In the genomic region with DNA sequence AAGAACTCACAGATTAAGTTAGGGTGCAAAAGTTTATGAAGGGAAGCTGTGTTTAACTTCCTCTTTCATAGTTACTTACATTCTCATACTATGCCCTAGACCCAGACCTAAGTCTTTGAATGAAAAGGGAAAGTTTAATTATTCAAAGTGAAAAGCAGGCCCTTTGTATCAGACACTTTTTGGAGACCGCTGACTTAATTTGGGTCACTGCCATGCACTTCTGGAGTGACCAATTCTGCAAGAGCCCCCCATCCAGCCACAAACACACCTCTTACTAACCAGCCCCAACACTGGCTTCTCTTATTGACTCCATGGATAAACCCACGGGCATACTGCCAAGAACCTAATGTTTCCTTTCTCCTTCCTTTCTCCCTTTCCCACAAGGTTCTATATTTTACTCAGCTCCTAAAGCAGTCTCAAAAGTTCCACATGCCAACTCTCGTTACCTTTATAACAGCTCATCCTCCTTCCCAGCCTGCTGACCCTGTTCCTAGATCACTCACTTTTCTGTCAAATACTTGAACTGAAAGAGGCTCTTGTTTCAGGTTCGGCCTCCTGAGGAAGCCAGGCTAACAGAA, we compare ENCODE assay signal across 8 cellular contexts. TPM values are rescaled to one million over a fixed set of nuclear protein-coding genes. Genes with fewer than 3 reads are reported as not detected.
DNase-seq lines count a peak whose midpoint lies in the region; ATAC-seq, FAIRE-seq and TF ChIP-seq lines count a peak whose summit lies in the region.

No MANE protein-coding gene starts in this region.

- intact Hi-C loops in A673 (cut with micrococcal nuclease; ENCODE audit: unreplicated experiment) (no loop called here), HepG2 (cut with micrococcal nuclease; ENCODE audit: unreplicated experiment) (no loop called here)

- ATAC-seq in GM18519 (IDR thresholded peaks at IDR 0.05; ENCODE audit: low FRiP score, unreplicated experiment), result peak; percentile 77
- peak; percentile 85 for ATAC-seq in HG02885 (IDR thresholded peaks at IDR 0.05; ENCODE audit: poor library complexity, unreplicated experiment)
- peak; percentile 17 for ATAC-seq in HepG2

- H4K20me1 ChIP-seq in HepG2 (ENCODE audit: insufficient read depth, low read length), result no peaks in the 10 kb centered on the region

- TF ChIP-seq RAD21 in HepG2 (CRISPR knock-in tag; IDR thresholded peaks at IDR 0.05), result no peak

- H3K27ac ChIP-seq in A673 (ENCODE audit: low read depth, low read length, poor library complexity, severe bottlenecking), result no peak overlapping the region
- peak overlapping the region; percentile 57 for H3K27ac ChIP-seq in SK-N-MC
- H3K27ac ChIP-seq in HepG2 (ENCODE audit: extremely low read length, insufficient read depth, low read length), result no peak overlapping the region

- BruUV-seq in A673 (replicated peaks; lab: Mats Ljungman, UMichigan) (no TSS peak), HepG2 (replicated peaks; lab: Mats Ljungman, UMichigan) (no TSS peak)

- FAIRE-seq in HepG2 (lab: Jason Lieb, UNC), result no peak

- H3K9me3 ChIP-seq in A673 (ENCODE audit: low read depth, low read length, poor library complexity, severe bottlenecking) (no peaks in the 10 kb centered on the region), SK-N-MC (ENCODE audit: low read depth, low read length) (no peaks in the 10 kb centered on the region), HepG2 (ENCODE audit: low read length) (no peaks in the 10 kb centered on the region)

- H3K4me1 ChIP-seq in A673 (ENCODE audit: insufficient read depth, low read length, poor library complexity, severe bottlenecking) (peaks cover 4% of the 10 kb centered on the region), HepG2 (ENCODE audit: insufficient read depth, low read length) (no peaks in the 10 kb centered on the region)

- TF ChIP-seq CTCF in A673 (conservative IDR thresholded peaks at IDR 0.05; ENCODE audit: low read depth, low read length) (no peak), HepG2 (CRISPR knock-in tag; IDR thresholded peaks at IDR 0.05) (no peak)

- H3K36me3 ChIP-seq in A673 (ENCODE audit: insufficient read depth, low read length, poor library complexity, severe bottlenecking) (peaks cover 29% of the 10 kb centered on the region), SK-N-MC (ENCODE audit: insufficient read depth, low read length) (peaks cover 39% of the 10 kb centered on the region), HepG2 (replicated peaks in 1 of 2; ENCODE audit: control insufficient read depth in 1 of 2, insufficient read depth in 2 of 2, low read length in 2 of 2) (peaks cover 0 to 16% of the 10 kb centered on the region in 2 experiments; a peak in 2 of 5 replicates)

- in situ Hi-C loops in HepG2 (cut with HindIII; ENCODE audit: extremely low pct_ligation_motif_present, low pct_unique_long_range_greater_than_20kb), result no loop called here

- H2AFZ ChIP-seq in HepG2 (ENCODE audit: low read length), result no peak overlapping the region

- H3K79me2 ChIP-seq in HepG2 (ENCODE audit: insufficient read depth, low read length), result no peaks in the 10 kb centered on the region

- CTCF ChIA-PET in A673 (lab: Charles Lee), result no interaction called here
- CTCF ChIA-PET in HepG2 (lab: Yijun Ruan, JAX; ENCODE audit: low intra/inter-chr PET ratio, low total read pairs), result no interaction called here

- POLR2A ChIA-PET in A673 (lab: Charles Lee; ENCODE audit: low non-redundant PET) (no interaction called here), HepG2 (lab: Yijun Ruan, JAX) (interaction anchor here (1.1 kb wide), 1 partner anchor 35 kb away, joined by 3 read pairs; the partner anchor contains the start of genes ABCE1 and ANAPC10)

- H3K9ac ChIP-seq in SK-N-MC (ENCODE audit: insufficient read length) (no peak overlapping the region), HepG2 (ENCODE audit: insufficient read depth, low read depth, low read length) (no peak overlapping the region)

- no peak for TF ChIP-seq POLR2A in HepG2 (IDR thresholded peaks at IDR 0.05; ENCODE audit: insufficient read depth in 1 of 2, low read depth in 2 of 2, low read length in 2 of 2)

- H3K27me3 ChIP-seq in A673 (replicated peaks; ENCODE audit: insufficient read depth, low read depth, low read length, poor library complexity) (no peaks in the 10 kb centered on the region), HepG2 (ENCODE audit: control insufficient read depth in 1 of 2, insufficient read depth in 2 of 2, low read length in 2 of 2) (no peaks in the 10 kb centered on the region)

- 95% methylated on average over 4 of the region's 4 CpGs for WGBS in HepG2 (ENCODE audit: low lambda C conversion rate)

- H3K4me2 ChIP-seq in HepG2 (ENCODE audit: low read depth, low read length), result no peak overlapping the region

- H3K4me3 ChIP-seq in A673 (ENCODE audit: low read depth, low read length, poor library complexity, severe bottlenecking) (no peak overlapping the region), SK-N-MC (no peak overlapping the region), HepG2 (replicated peaks in 1 of 3; ENCODE audit: insufficient read depth in 1 of 3, low read depth in 2 of 3, low read length in 3 of 3) (no peak overlapping the region)

- no peak for TF ChIP-seq EP300 in HepG2 (IDR thresholded peaks at IDR 0.05; ENCODE audit: low read depth in 2 of 2, low read length in 2 of 2)
- TF ChIP-seq EP300 in HepG2 (CRISPR knock-in tag; IDR thresholded peaks at IDR 0.05; ENCODE audit: borderline replicate concordance), result no peak

- DNase-seq in A673 (ENCODE audit: low spot score) (peak; percentile 10), SK-N-MC (ENCODE audit: low read depth, low spot score) (peak; percentile 3), HepG2 (ENCODE audit: low spot score) (no peak), GOT3 (lab: John Stamatoyannopoulos, UW) (no peak), iPS-NIHi7 (ENCODE audit: extremely low spot score) (no peak), NK-92 (lab: John Stamatoyannopoulos, UW; ENCODE audit: unreplicated experiment) (no peak)

RNA-seq across cellular contexts. Expression of gene ABCE1, which starts 34.5 kb away (rescaled TPM):
- total RNA-seq in A673 (2021), result 149 and 163 TPM in 2 replicates
- total RNA-seq in HepG2 (2016; rRNA removed; fragmentation: Illumina TruSeq; extraction: Trizol), result 139 and 226 TPM in 2 replicates
- total RNA-seq in HepG2 (2016; cell fraction: cytosol; rRNA removed; fragmentation: Illumina TruSeq; extraction: Trizol; ENCODE audit: low read depth), result 12.4 and 15.6 TPM in 2 replicates
- total RNA-seq in HepG2 (2016; cell fraction: insoluble cytoplasmic fraction; rRNA removed; fragmentation: Illumina TruSeq; extraction: Trizol), result 135 and 236 TPM in 2 replicates
- 35.0 and 36.7 TPM in 2 replicates for total RNA-seq in HepG2 (2016; cell fraction: membrane; rRNA removed; fragmentation: Illumina TruSeq; extraction: Trizol)
- total RNA-seq in HepG2 (2016; cell fraction: nucleus; rRNA removed; fragmentation: Illumina TruSeq; extraction: Trizol), result 101 TPM in 2 replicates
- polyA plus RNA-seq in HepG2 (2011; rRNA removed), result 50.4 and 50.8 TPM in 2 replicates
- 29.9 and 40.2 TPM in 2 replicates for polyA plus RNA-seq in HepG2 (2011; cell fraction: cytosol; rRNA removed)
- polyA plus RNA-seq in HepG2 (2011; cell fraction: nucleus; rRNA removed), result 46.4 and 64.4 TPM in 2 replicates
- 51.4 and 68.4 TPM in 2 replicates for polyA plus RNA-seq in HepG2 (2012)
- 3.5 and 3.9 TPM in 2 replicates for polyA plus RNA-seq in HepG2 (2016; cell fraction: cytosol; fragmentation: Illumina TruSeq; extraction: Trizol; ENCODE audit: low read depth)
- 137 and 143 TPM in 2 replicates for polyA plus RNA-seq in HepG2 (2016; cell fraction: insoluble cytoplasmic fraction; fragmentation: Illumina TruSeq; extraction: Trizol; ENCODE audit: low read depth)
- 12.4 and 15.0 TPM in 2 replicates for polyA plus RNA-seq in HepG2 (2016; cell fraction: membrane; fragmentation: Illumina TruSeq; extraction: Trizol; ENCODE audit: low read depth)
- 82.6 and 86.1 TPM in 2 replicates for polyA plus RNA-seq in HepG2 (2016; cell fraction: nucleus; fragmentation: Illumina TruSeq; extraction: Trizol; ENCODE audit: insufficient read depth, low read depth)
- 44.6 and 47.2 TPM in 2 replicates for polyA minus RNA-seq in HepG2 (2011; rRNA and poly(A)+ RNA removed; ENCODE audit: low replicate concordance)
- polyA minus RNA-seq in HepG2 (2011; cell fraction: cytosol; rRNA and poly(A)+ RNA removed), result 35.7 and 42.2 TPM in 2 replicates
- polyA minus RNA-seq in HepG2 (2011; cell fraction: nucleus; rRNA and poly(A)+ RNA removed), result 80.1 and 90.1 TPM in 2 replicates

RNA-seq across cellular contexts. Expression of gene ANAPC10, which starts 34.6 kb away (rescaled TPM):
- total RNA-seq in A673 (2021), result 27.6 and 30.5 TPM in 2 replicates
- 32.7 and 37.8 TPM in 2 replicates for total RNA-seq in HepG2 (2016; rRNA removed; fragmentation: Illumina TruSeq; extraction: Trizol)
- total RNA-seq in HepG2 (2016; cell fraction: cytosol; rRNA removed; fragmentation: Illumina TruSeq; extraction: Trizol; ENCODE audit: low read depth), result 14.9 and 19.5 TPM in 2 replicates
- 31.2 and 41.0 TPM in 2 replicates for total RNA-seq in HepG2 (2016; cell fraction: insoluble cytoplasmic fraction; rRNA removed; fragmentation: Illumina TruSeq; extraction: Trizol)
- total RNA-seq in HepG2 (2016; cell fraction: membrane; rRNA removed; fragmentation: Illumina TruSeq; extraction: Trizol), result 14.4 and 18.0 TPM in 2 replicates
- 29.5 and 32.6 TPM in 2 replicates for total RNA-seq in HepG2 (2016; cell fraction: nucleus; rRNA removed; fragmentation: Illumina TruSeq; extraction: Trizol)
- polyA plus RNA-seq in HepG2 (2011; rRNA removed), result 16.8 and 21.9 TPM in 2 replicates
- 11.0 and 15.0 TPM in 2 replicates for polyA plus RNA-seq in HepG2 (2011; cell fraction: cytosol; rRNA removed)
- polyA plus RNA-seq in HepG2 (2011; cell fraction: nucleus; rRNA removed), result 8.3 and 8.9 TPM in 2 replicates
- polyA plus RNA-seq in HepG2 (2012), result 14.6 and 14.9 TPM in 2 replicates
- 6.7 and 8.5 TPM in 2 replicates for polyA plus RNA-seq in HepG2 (2016; cell fraction: cytosol; fragmentation: Illumina TruSeq; extraction: Trizol; ENCODE audit: low read depth)
- 40.9 and 44.2 TPM in 2 replicates for polyA plus RNA-seq in HepG2 (2016; cell fraction: insoluble cytoplasmic fraction; fragmentation: Illumina TruSeq; extraction: Trizol; ENCODE audit: low read depth)
- polyA plus RNA-seq in HepG2 (2016; cell fraction: membrane; fragmentation: Illumina TruSeq; extraction: Trizol; ENCODE audit: low read depth), result 9.6 and 10.1 TPM in 2 replicates
- polyA plus RNA-seq in HepG2 (2016; cell fraction: nucleus; fragmentation: Illumina TruSeq; extraction: Trizol; ENCODE audit: insufficient read depth, low read depth), result 24.6 and 26.7 TPM in 2 replicates
- polyA minus RNA-seq in HepG2 (2011; rRNA and poly(A)+ RNA removed; ENCODE audit: low replicate concordance), result 11.6 and 12.2 TPM in 2 replicates
- polyA minus RNA-seq in HepG2 (2011; cell fraction: cytosol; rRNA and poly(A)+ RNA removed), result 6.0 and 6.2 TPM in 2 replicates
- polyA minus RNA-seq in HepG2 (2011; cell fraction: nucleus; rRNA and poly(A)+ RNA removed), result 47.3 and 50.1 TPM in 2 replicates

RNA-seq across cellular contexts. Expression of gene OTUD4, which starts 47.8 kb away (rescaled TPM):
- 38.5 and 44.2 TPM in 2 replicates for total RNA-seq in A673 (2021)
- 16.1 and 21.1 TPM in 2 replicates for total RNA-seq in HepG2 (2016; rRNA removed; fragmentation: Illumina TruSeq; extraction: Trizol)
- 5.8 and 7.3 TPM in 2 replicates for total RNA-seq in HepG2 (2016; cell fraction: cytosol; rRNA removed; fragmentation: Illumina TruSeq; extraction: Trizol; ENCODE audit: low read depth)
- total RNA-seq in HepG2 (2016; cell fraction: insoluble cytoplasmic fraction; rRNA removed; fragmentation: Illumina TruSeq; extraction: Trizol), result 15.5 and 21.2 TPM in 2 replicates
- total RNA-seq in HepG2 (2016; cell fraction: membrane; rRNA removed; fragmentation: Illumina TruSeq; extraction: Trizol), result 7.7 and 9.2 TPM in 2 replicates
- 36.4 and 37.2 TPM in 2 replicates for total RNA-seq in HepG2 (2016; cell fraction: nucleus; rRNA removed; fragmentation: Illumina TruSeq; extraction: Trizol)
- 14.7 and 18.0 TPM in 2 replicates for polyA plus RNA-seq in HepG2 (2011; rRNA removed)
- 7.3 and 11.8 TPM in 2 replicates for polyA plus RNA-seq in HepG2 (2011; cell fraction: cytosol; rRNA removed)
- 14.7 and 19.7 TPM in 2 replicates for polyA plus RNA-seq in HepG2 (2011; cell fraction: nucleus; rRNA removed)
- polyA plus RNA-seq in HepG2 (2012), result 17.3 and 19.5 TPM in 2 replicates
- polyA plus RNA-seq in HepG2 (2016; cell fraction: cytosol; fragmentation: Illumina TruSeq; extraction: Trizol; ENCODE audit: low read depth), result 0.61 and 0.79 TPM in 2 replicates
- polyA plus RNA-seq in HepG2 (2016; cell fraction: insoluble cytoplasmic fraction; fragmentation: Illumina TruSeq; extraction: Trizol; ENCODE audit: low read depth), result 20.7 and 21.3 TPM in 2 replicates
- polyA plus RNA-seq in HepG2 (2016; cell fraction: membrane; fragmentation: Illumina TruSeq; extraction: Trizol; ENCODE audit: low read depth), result 2.2 and 2.9 TPM in 2 replicates
- 31.2 and 36.5 TPM in 2 replicates for polyA plus RNA-seq in HepG2 (2016; cell fraction: nucleus; fragmentation: Illumina TruSeq; extraction: Trizol; ENCODE audit: insufficient read depth, low read depth)
- polyA minus RNA-seq in HepG2 (2011; rRNA and poly(A)+ RNA removed; ENCODE audit: low replicate concordance), result 28.1 and 29.5 TPM in 2 replicates
- polyA minus RNA-seq in HepG2 (2011; cell fraction: cytosol; rRNA and poly(A)+ RNA removed), result 23.0 and 27.3 TPM in 2 replicates
- polyA minus RNA-seq in HepG2 (2011; cell fraction: nucleus; rRNA and poly(A)+ RNA removed), result 64.8 and 79.4 TPM in 2 replicates

Comparison
In these comparisons a context has a peak if more than half of its experiments do, and no peak if none do; other contexts are left out.
1. DNase-seq: peak in A673 (single experiment) and SK-N-MC (single experiment); none in HepG2 (single experiment), GOT3 (single experiment), iPS-NIHi7 (single experiment) and NK-92 (single experiment).
2. ATAC-seq: peak in every context shown above with its lines; median percentile 85 in HG02885; 77 in GM18519; 17 in HepG2.